ENCODE assay signal across 2 cellular contexts in the genomic region with DNA sequence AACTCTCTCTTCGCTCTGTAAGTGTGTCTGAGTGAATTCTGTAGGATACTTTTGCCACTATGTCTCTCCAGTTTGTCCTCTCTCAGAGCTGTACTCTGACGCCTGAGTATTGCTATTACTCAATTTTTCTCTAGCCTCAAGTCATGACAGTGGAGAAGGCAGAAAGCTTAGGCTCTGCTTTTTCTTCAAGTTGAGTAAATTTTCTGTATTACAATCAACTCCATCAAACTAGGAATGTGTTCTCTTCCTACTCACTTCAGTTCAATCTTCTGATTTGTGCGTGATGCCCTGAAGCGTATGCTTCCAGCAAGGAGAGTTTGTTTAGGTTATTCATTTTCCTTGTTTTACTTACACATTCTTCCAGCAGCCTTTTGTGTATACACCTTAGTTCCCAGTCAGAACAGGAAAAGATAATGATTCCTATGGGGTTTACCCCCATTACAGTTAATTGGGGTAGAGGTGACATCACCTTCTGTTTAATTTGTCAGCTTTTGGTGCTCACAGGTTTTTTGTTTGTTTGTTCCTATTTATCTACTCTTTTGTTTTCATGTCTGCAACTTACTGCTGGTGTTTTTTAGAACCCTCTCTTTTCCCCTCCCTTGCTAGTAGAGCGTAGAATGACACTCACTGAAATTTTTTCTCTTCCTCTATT.
TF ChIP-seq lines count a peak whose summit lies in the region.

No MANE protein-coding gene starts in this region.

TF ChIP-seq in GM23338, 12 proteins besides CTCF, POLR2A, EP300 and RAD21 (continued from another document and continues in another):
- TF ChIP-seq, protein P1, sequence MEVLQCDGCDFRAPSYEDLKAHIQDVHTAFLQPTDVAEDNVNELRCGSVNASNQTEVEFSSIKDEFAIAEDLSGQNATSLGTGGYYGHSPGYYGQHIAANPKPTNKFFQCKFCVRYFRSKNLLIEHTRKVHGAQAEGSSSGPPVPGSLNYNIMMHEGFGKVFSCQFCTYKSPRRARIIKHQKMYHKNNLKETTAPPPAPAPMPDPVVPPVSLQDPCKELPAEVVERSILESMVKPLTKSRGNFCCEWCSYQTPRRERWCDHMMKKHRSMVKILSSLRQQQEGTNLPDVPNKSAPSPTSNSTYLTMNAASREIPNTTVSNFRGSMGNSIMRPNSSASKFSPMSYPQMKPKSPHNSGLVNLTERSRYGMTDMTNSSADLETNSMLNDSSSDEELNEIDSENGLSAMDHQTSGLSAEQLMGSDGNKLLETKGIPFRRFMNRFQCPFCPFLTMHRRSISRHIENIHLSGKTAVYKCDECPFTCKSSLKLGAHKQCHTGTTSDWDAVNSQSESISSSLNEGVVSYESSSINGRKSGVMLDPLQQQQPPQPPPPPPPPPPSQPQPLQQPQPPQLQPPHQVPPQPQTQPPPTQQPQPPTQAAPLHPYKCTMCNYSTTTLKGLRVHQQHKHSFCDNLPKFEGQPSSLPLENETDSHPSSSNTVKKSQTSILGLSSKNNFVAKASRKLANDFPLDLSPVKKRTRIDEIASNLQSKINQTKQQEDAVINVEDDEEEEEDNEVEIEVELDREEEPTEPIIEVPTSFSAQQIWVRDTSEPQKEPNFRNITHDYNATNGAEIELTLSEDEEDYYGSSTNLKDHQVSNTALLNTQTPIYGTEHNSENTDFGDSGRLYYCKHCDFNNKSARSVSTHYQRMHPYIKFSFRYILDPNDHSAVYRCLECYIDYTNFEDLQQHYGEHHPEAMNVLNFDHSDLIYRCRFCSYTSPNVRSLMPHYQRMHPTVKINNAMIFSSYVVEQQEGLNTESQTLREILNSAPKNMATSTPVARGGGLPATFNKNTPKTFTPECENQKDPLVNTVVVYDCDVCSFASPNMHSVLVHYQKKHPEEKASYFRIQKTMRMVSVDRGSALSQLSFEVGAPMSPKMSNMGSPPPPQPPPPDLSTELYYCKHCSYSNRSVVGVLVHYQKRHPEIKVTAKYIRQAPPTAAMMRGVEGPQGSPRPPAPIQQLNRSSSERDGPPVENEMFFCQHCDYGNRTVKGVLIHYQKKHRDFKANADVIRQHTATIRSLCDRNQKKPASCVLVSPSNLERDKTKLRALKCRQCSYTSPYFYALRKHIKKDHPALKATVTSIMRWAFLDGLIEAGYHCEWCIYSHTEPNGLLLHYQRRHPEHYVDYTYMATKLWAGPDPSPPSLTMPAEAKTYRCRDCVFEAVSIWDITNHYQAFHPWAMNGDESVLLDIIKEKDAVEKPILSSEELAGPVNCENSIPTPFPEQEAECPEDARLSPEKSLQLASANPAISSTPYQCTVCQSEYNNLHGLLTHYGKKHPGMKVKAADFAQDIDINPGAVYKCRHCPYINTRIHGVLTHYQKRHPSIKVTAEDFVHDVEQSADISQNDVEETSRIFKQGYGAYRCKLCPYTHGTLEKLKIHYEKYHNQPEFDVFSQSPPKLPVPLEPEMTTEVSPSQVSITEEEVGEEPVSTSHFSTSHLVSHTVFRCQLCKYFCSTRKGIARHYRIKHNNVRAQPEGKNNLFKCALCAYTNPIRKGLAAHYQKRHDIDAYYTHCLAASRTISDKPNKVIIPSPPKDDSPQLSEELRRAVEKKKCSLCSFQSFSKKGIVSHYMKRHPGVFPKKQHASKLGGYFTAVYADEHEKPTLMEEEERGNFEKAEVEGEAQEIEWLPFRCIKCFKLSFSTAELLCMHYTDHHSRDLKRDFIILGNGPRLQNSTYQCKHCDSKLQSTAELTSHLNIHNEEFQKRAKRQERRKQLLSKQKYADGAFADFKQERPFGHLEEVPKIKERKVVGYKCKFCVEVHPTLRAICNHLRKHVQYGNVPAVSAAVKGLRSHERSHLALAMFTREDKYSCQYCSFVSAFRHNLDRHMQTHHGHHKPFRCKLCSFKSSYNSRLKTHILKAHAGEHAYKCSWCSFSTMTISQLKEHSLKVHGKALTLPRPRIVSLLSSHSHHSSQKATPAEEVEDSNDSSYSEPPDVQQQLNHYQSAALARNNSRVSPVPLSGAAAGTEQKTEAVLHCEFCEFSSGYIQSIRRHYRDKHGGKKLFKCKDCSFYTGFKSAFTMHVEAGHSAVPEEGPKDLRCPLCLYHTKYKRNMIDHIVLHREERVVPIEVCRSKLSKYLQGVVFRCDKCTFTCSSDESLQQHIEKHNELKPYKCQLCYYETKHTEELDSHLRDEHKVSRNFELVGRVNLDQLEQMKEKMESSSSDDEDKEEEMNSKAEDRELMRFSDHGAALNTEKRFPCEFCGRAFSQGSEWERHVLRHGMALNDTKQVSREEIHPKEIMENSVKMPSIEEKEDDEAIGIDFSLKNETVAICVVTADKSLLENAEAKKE (CRISPR knock-in tag; IDR thresholded peaks at IDR 0.05) = no peak
- TF ChIP-seq STAT1 (IDR thresholded peaks at IDR 0.05; ENCODE audit: unreplicated experiment) = no peak
- TF ChIP-seq EZH2phosphoT487 (IDR thresholded peaks at IDR 0.05; ENCODE audit: unreplicated experiment) = no peak
- no peak for TF ChIP-seq ZNF331 (CRISPR knock-in tag; IDR thresholded peaks at IDR 0.05; ENCODE audit: low read depth)
- no peak for TF ChIP-seq EZH2 (IDR thresholded peaks at IDR 0.05; ENCODE audit: low read depth, unreplicated experiment)
- TF ChIP-seq, protein P2, sequence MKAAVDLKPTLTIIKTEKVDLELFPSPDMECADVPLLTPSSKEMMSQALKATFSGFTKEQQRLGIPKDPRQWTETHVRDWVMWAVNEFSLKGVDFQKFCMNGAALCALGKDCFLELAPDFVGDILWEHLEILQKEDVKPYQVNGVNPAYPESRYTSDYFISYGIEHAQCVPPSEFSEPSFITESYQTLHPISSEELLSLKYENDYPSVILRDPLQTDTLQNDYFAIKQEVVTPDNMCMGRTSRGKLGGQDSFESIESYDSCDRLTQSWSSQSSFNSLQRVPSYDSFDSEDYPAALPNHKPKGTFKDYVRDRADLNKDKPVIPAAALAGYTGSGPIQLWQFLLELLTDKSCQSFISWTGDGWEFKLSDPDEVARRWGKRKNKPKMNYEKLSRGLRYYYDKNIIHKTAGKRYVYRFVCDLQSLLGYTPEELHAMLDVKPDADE (IDR thresholded peaks at IDR 0.05) = no peak
- no peak for TF ChIP-seq NANOG (IDR thresholded peaks at IDR 0.05; ENCODE audit: borderline replicate concordance)
- TF ChIP-seq, protein P3, sequence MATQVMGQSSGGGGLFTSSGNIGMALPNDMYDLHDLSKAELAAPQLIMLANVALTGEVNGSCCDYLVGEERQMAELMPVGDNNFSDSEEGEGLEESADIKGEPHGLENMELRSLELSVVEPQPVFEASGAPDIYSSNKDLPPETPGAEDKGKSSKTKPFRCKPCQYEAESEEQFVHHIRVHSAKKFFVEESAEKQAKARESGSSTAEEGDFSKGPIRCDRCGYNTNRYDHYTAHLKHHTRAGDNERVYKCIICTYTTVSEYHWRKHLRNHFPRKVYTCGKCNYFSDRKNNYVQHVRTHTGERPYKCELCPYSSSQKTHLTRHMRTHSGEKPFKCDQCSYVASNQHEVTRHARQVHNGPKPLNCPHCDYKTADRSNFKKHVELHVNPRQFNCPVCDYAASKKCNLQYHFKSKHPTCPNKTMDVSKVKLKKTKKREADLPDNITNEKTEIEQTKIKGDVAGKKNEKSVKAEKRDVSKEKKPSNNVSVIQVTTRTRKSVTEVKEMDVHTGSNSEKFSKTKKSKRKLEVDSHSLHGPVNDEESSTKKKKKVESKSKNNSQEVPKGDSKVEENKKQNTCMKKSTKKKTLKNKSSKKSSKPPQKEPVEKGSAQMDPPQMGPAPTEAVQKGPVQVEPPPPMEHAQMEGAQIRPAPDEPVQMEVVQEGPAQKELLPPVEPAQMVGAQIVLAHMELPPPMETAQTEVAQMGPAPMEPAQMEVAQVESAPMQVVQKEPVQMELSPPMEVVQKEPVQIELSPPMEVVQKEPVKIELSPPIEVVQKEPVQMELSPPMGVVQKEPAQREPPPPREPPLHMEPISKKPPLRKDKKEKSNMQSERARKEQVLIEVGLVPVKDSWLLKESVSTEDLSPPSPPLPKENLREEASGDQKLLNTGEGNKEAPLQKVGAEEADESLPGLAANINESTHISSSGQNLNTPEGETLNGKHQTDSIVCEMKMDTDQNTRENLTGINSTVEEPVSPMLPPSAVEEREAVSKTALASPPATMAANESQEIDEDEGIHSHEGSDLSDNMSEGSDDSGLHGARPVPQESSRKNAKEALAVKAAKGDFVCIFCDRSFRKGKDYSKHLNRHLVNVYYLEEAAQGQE (IDR thresholded peaks at IDR 0.05; ENCODE audit: unreplicated experiment) = no peak

TF ChIP-seq in WTC11, 78 proteins besides CTCF, POLR2A, EP300 and RAD21 (continued from another document):
- TF ChIP-seq, protein P4, sequence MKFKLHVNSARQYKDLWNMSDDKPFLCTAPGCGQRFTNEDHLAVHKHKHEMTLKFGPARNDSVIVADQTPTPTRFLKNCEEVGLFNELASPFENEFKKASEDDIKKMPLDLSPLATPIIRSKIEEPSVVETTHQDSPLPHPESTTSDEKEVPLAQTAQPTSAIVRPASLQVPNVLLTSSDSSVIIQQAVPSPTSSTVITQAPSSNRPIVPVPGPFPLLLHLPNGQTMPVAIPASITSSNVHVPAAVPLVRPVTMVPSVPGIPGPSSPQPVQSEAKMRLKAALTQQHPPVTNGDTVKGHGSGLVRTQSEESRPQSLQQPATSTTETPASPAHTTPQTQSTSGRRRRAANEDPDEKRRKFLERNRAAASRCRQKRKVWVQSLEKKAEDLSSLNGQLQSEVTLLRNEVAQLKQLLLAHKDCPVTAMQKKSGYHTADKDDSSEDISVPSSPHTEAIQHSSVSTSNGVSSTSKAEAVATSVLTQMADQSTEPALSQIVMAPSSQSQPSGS (CRISPR knock-in tag; IDR thresholded peaks at IDR 0.05; ENCODE audit: borderline replicate concordance, low read depth) = no peak
- TF ChIP-seq FOXK1 (CRISPR knock-in tag; IDR thresholded peaks at IDR 0.05) = no peak
- TF ChIP-seq MXD4 (CRISPR knock-in tag; IDR thresholded peaks at IDR 0.05; ENCODE audit: borderline replicate concordance) = no peak
- TF ChIP-seq, protein P5, sequence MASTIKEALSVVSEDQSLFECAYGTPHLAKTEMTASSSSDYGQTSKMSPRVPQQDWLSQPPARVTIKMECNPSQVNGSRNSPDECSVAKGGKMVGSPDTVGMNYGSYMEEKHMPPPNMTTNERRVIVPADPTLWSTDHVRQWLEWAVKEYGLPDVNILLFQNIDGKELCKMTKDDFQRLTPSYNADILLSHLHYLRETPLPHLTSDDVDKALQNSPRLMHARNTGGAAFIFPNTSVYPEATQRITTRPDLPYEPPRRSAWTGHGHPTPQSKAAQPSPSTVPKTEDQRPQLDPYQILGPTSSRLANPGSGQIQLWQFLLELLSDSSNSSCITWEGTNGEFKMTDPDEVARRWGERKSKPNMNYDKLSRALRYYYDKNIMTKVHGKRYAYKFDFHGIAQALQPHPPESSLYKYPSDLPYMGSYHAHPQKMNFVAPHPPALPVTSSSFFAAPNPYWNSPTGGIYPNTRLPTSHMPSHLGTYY (CRISPR knock-in tag; IDR thresholded peaks at IDR 0.05) = no peak
- TF ChIP-seq, protein P6, sequence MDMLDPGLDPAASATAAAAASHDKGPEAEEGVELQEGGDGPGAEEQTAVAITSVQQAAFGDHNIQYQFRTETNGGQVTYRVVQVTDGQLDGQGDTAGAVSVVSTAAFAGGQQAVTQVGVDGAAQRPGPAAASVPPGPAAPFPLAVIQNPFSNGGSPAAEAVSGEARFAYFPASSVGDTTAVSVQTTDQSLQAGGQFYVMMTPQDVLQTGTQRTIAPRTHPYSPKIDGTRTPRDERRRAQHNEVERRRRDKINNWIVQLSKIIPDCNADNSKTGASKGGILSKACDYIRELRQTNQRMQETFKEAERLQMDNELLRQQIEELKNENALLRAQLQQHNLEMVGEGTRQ (CRISPR knock-in tag; IDR thresholded peaks at IDR 0.05) = no peak
TF ChIP-seq in WTC11: peak in this region for 0.
